Comparison of ENCODE assay signal across 8 cellular contexts in genomic region chr17:59004338-59005111, GRCh38.
DNase-seq lines count a peak whose midpoint lies in the region; ATAC-seq and TF ChIP-seq lines count a peak whose summit lies in the region.

No MANE protein-coding gene starts in this region.

- H3K9me2 ChIP-seq in OCI-LY1 (ENCODE audit: low read depth, low read length), result no peaks in the 10 kb centered on the region

- H3K27ac ChIP-seq in CD4-positive, alpha-beta T cell (ENCODE audit: low read depth, low read length), result no peak overlapping the region
- H3K27ac ChIP-seq in OCI-LY1 (ENCODE audit: low read depth, low read length, poor library complexity, severe bottlenecking), result peak overlapping the region; percentile 22
- no peak overlapping the region for H3K27ac ChIP-seq in esophagus muscularis mucosa (replicated peaks in 1 of 4)

- CTCF ChIA-PET in CD4-positive, alpha-beta T cell (lab: Charles Lee), result interaction anchor here (0.6 to 5.7 kb wide), 13 partner anchors 13 to 511 kb away, joined by 3 to 36 read pairs (median 4); partner anchors contain the start of genes PRR11 and SKA2

- no peaks in the 10 kb centered on the region for H4K20me1 ChIP-seq in OCI-LY1 (ENCODE audit: insufficient read depth, low read length)

- peak; percentile 95 for TF ChIP-seq CTCF in CD4-positive, alpha-beta T cell (IDR thresholded peaks at IDR 0.05)
- TF ChIP-seq CTCF in OCI-LY1 (IDR thresholded peaks at IDR 0.05; ENCODE audit: low read length), result peak; percentile 90
- TF ChIP-seq CTCF in esophagus muscularis mucosa (IDR thresholded peaks at IDR 0.05), result peak; percentile 92 to 94 (median 93)
- TF ChIP-seq CTCF in subcutaneous adipose tissue (IDR thresholded peaks at IDR 0.05; ENCODE audit: low read depth), result peak; percentile 26

- TF ChIP-seq POLR2A in esophagus muscularis mucosa (IDR thresholded peaks at IDR 0.05; ENCODE audit: low read depth), result no peak

- peak overlapping the region; percentile 81 for H3K27ac Mint-ChIP-seq in CD4-positive, alpha-beta T cell
- peak overlapping the region; percentile 52 to 67 for H3K27ac Mint-ChIP-seq in natural killer cell treated with Interleukin-12 subunit alpha and Interleukin-12 subunit beta and Interleukin-15 and Interleukin-18, amount 100 ng/mL, for 72 hours

- H3K27me3 ChIP-seq in CD4-positive, alpha-beta T cell (ENCODE audit: control insufficient read depth, insufficient read depth, low read length), result no peaks in the 10 kb centered on the region
- no peaks in the 10 kb centered on the region for H3K27me3 ChIP-seq in OCI-LY1 (ENCODE audit: insufficient read depth, low read length)
- H3K27me3 ChIP-seq in esophagus muscularis mucosa, result no peaks in the 10 kb centered on the region

- H3K4me1 Mint-ChIP-seq in CD4-positive, alpha-beta T cell (ENCODE audit: low read depth), result peaks cover 12% of the 10 kb centered on the region
- peaks cover 5 to 11% of the 10 kb centered on the region in 2 donors for H3K4me1 Mint-ChIP-seq in natural killer cell treated with Interleukin-12 subunit alpha and Interleukin-12 subunit beta and Interleukin-15 and Interleukin-18, amount 100 ng/mL, for 72 hours (ENCODE audit: low read depth in 2 of 2)

- no peak overlapping the region for H2AFZ ChIP-seq in OCI-LY1 (ENCODE audit: low read length)

- H3K4me1 ChIP-seq in OCI-LY1 (ENCODE audit: insufficient read depth, low read length, severe bottlenecking) (peaks cover 18% of the 10 kb centered on the region), esophagus muscularis mucosa (no peaks in the 10 kb centered on the region)

- H3F3A ChIP-seq in OCI-LY1 (ENCODE audit: insufficient read depth, low read length), result no peaks in the 10 kb centered on the region

- H3K36me3 Mint-ChIP-seq in CD4-positive, alpha-beta T cell (ENCODE audit: low read depth), result peaks cover 27% of the 10 kb centered on the region
- H3K36me3 Mint-ChIP-seq in natural killer cell treated with Interleukin-12 subunit alpha and Interleukin-12 subunit beta and Interleukin-15 and Interleukin-18, amount 100 ng/mL, for 72 hours, result peaks cover 3% of the 10 kb centered on the region

- WGBS in esophagus muscularis mucosa, result 22% methylated on average over 4 of the region's 4 CpGs

- DNase-seq in CD4-positive, alpha-beta T cell, result peak; percentile 49 to 71 (median 60)
- DNase-seq in activated T-cell treated with anti-CD3 and anti-CD28 coated beads for 1 hour (ENCODE audit: low read depth) (peak; percentile 61), esophagus muscularis mucosa (ENCODE audit: extremely low spot score) (no peak)
- DNase-seq in natural killer cell treated with Interleukin-12 subunit alpha and Interleukin-12 subunit beta and Interleukin-15 and Interleukin-18, amount 100 ng/mL, for 72 hours (ENCODE audit: low spot score), result peak; percentile 66

- no peak for TF ChIP-seq EP300 in esophagus muscularis mucosa (IDR thresholded peaks at IDR 0.05)

- H3K4me3 ChIP-seq in OCI-LY1 (ENCODE audit: low read depth, low read length, poor library complexity, severe bottlenecking) (no peak overlapping the region), esophagus muscularis mucosa (no peak overlapping the region)

- no peaks in the 10 kb centered on the region for H3K27me3 Mint-ChIP-seq in CD4-positive, alpha-beta T cell
- no peaks in the 10 kb centered on the region for H3K27me3 Mint-ChIP-seq in natural killer cell treated with Interleukin-12 subunit alpha and Interleukin-12 subunit beta and Interleukin-15 and Interleukin-18, amount 100 ng/mL, for 72 hours

- POLR2A ChIA-PET in CD4-positive, alpha-beta T cell (lab: Charles Lee), result interaction anchor here (0.5 to 3.4 kb wide), 9 partner anchors 102 to 687 kb away, joined by 3 to 18 read pairs (median 4); partner anchors contain the start of genes HSF5, PRR11, SKA2 and TRIM37

- no peaks in the 10 kb centered on the region for H3K9me3 Mint-ChIP-seq in CD4-positive, alpha-beta T cell
- no peaks in the 10 kb centered on the region for H3K9me3 Mint-ChIP-seq in natural killer cell treated with Interleukin-12 subunit alpha and Interleukin-12 subunit beta and Interleukin-15 and Interleukin-18, amount 100 ng/mL, for 72 hours

- H3K9ac ChIP-seq in OCI-LY1 (ENCODE audit: low read length), result no peak overlapping the region

- H3K79me2 ChIP-seq in OCI-LY1 (ENCODE audit: insufficient read depth, low read length), result no peaks in the 10 kb centered on the region

- H3K9me3 ChIP-seq in CD4-positive, alpha-beta T cell (ENCODE audit: control insufficient read depth, low read length), result no peaks in the 10 kb centered on the region
- H3K9me3 ChIP-seq in OCI-LY1 (ENCODE audit: low read length), result no peaks in the 10 kb centered on the region
- H3K9me3 ChIP-seq in esophagus muscularis mucosa, result no peaks in the 10 kb centered on the region

- H3K4me2 ChIP-seq in OCI-LY1 (ENCODE audit: low read length), result no peak overlapping the region

- intact Hi-C loops in CD4-positive, alpha-beta T cell (cut with DNase I, micrococcal nuclease), result loop anchor here (1.0 to 10.0 kb wide), 10 partner anchors 103 to 690 kb away; partner anchors contain the start of genes RNF43 (in 1 of the 2) and TRIM37 (in 1 of the 2)
- intact Hi-C loops in esophagus muscularis mucosa (cut with DNase I), result loop anchor here (2.0 to 5.0 kb wide), 3 partner anchors 292 to 486 kb away; no protein-coding TSS in a partner anchor

- peak; percentile 57 for ATAC-seq in CD4-positive, alpha-beta T cell (ENCODE audit: poor library complexity)
- peak; percentile 44 for ATAC-seq in HG03354 (IDR thresholded peaks at IDR 0.05; ENCODE audit: poor library complexity, severe bottlenecking, unreplicated experiment)
- ATAC-seq in natural killer cell treated with Interleukin-12 subunit alpha and Interleukin-12 subunit beta and Interleukin-15 and Interleukin-18, amount 100 ng/mL, for 72 hours, result no peak
- ATAC-seq in GM21423 (IDR thresholded peaks at IDR 0.05; ENCODE audit: unreplicated experiment), result no peak

- H3K36me3 ChIP-seq in OCI-LY1 (ENCODE audit: insufficient read depth, low read length) (peaks cover 19% of the 10 kb centered on the region), esophagus muscularis mucosa (peaks cover 1 to 36% (median 17%) of the 10 kb centered on the region in 4 donors)

- H3K4me3 Mint-ChIP-seq in CD4-positive, alpha-beta T cell, result peak overlapping the region; percentile 45
- H3K4me3 Mint-ChIP-seq in natural killer cell treated with Interleukin-12 subunit alpha and Interleukin-12 subunit beta and Interleukin-15 and Interleukin-18, amount 100 ng/mL, for 72 hours, result no peak overlapping the region

Comparison
In these comparisons a context has a peak if more than half of its experiments do, and no peak if none do; other contexts are left out.
1. ATAC-seq: peak in CD4-positive, alpha-beta T cell (single experiment) and HG03354 (single experiment); none in natural killer cell treated with Interleukin-12 subunit alpha and Interleukin-12 subunit beta and Interleukin-15 and Interleukin-18, amount 100 ng/mL, for 72 hours (0 of 2) and GM21423 (single experiment).
2. CTCF ChIP-seq: peak in every context shown above with its lines; median percentile 95 in CD4-positive, alpha-beta T cell; 93 in esophagus muscularis mucosa; 90 in OCI-LY1; 26 in subcutaneous adipose tissue.